Comparison of ENCODE assay signal across 1 cellular context in the genomic region with DNA sequence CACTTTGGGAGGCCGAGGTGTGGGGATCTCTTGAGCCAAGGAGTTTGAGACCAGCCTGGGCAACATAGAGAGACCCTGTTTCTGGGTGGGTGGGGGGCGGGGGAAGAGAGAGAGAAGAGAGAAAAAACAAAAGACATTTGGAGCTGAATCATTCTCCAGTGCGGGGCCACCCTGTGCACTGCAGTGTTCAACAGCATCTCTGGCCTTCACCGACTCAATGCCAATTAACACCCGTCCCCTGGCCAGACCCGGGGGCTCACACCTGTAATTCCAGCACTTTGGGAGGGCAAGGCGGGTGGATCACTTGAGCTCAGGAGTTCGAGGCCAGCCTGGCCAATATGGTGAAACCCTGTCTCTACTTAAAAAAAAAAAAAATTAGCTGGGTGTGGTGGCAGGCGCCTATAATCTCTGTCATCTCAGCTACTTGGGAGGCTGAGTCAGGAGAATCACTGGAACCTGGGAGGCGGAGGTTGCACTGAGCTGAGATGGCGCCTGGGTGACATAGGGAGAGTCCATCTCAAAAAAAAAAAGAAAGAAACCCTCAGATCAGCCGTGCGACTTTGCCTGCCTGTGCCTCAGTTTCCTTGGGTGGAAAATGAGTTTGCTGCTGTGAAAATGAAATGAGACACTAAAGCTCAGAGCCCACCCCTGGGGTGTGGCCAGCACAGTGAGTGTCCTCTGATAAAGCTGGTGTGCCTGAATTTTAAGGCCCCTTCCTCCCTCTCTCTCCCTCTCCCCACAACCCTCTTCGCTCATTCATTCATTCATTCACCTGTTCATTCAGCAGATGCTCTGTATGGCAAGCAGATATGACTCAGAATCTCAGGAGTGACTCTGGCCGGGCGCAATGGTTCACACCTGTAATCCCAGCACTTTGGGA.
TF ChIP-seq lines count a peak whose summit lies in the region.

No MANE protein-coding gene starts in this region.

TF ChIP-seq in endothelial cell of umbilical vein, 7 proteins besides CTCF, POLR2A, EP300 and RAD21:
- TF ChIP-seq EZH2 (IDR thresholded peaks at IDR 0.05; ENCODE audit: borderline replicate concordance, low read depth, low read length, severe bottlenecking) (no peak), GATA2 (IDR thresholded peaks at IDR 0.05; ENCODE audit: insufficient read depth, insufficient read length, low read depth, low read length) (peak; percentile 23)
